In genomic region chr1:229148041-229148671, GRCh38 we compare ENCODE assay signal across 1 cellular context.
TF ChIP-seq lines count a peak whose summit lies in the region.

No MANE protein-coding gene starts in this region.

TF ChIP-seq in K562, 482 proteins besides CTCF, POLR2A, EP300 and RAD21 (continued from another document and continues in another):
- TF ChIP-seq CREB5 (CRISPR knock-in tag; IDR thresholded peaks at IDR 0.05) (no peak), ZNF766 (CRISPR knock-in tag; conservative IDR thresholded peaks at IDR 0.05) (peak; percentile 48; the same call in 1 of the 2 replicates), PHB (CRISPR knock-in tag; IDR thresholded peaks at IDR 0.05) (no peak), NFXL1 (CRISPR knock-in tag; IDR thresholded peaks at IDR 0.05) (no peak), SRSF7 (optimal IDR thresholded peaks at IDR 0.05; ENCODE audit: low read depth, low read length) (no peak), ATF3 (IDR thresholded peaks at IDR 0.05) (no peak), ATF3 (CRISPR knock-in tag; conservative IDR thresholded peaks at IDR 0.05) (no peak), STAT5B (CRISPR knock-in tag; IDR thresholded peaks at IDR 0.05) (no peak), ZNF696 (CRISPR knock-in tag; conservative IDR thresholded peaks at IDR 0.05) (no peak), ZNF124 (CRISPR knock-in tag; IDR thresholded peaks at IDR 0.05) (no peak), ARID1B (IDR thresholded peaks at IDR 0.05) (peak; percentile 94), CCAR2 (IDR thresholded peaks at IDR 0.05; ENCODE audit: low read depth, low read length) (no peak), MCM2 (IDR thresholded peaks at IDR 0.05; ENCODE audit: low read depth) (no peak), MED1 (CRISPR knock-in tag; IDR thresholded peaks at IDR 0.05; ENCODE audit: borderline replicate concordance) (no peak), KAT7 (CRISPR knock-in tag; IDR thresholded peaks at IDR 0.05; ENCODE audit: borderline replicate concordance) (no peak), ZMIZ1 (IDR thresholded peaks at IDR 0.05; ENCODE audit: low read depth in 2 of 2, low read length in 2 of 2) (peak in 1 of 2 experiments; percentile 72; a peak in 2 of 4 replicates), PATZ1 (CRISPR knock-in tag; IDR thresholded peaks at IDR 0.05; ENCODE audit: borderline replicate concordance) (no peak), ZNF277 (CRISPR knock-in tag; IDR thresholded peaks at IDR 0.05; ENCODE audit: borderline replicate concordance) (no peak), RNF2 (IDR thresholded peaks at IDR 0.05) (peak; percentile 79), TFE3 (CRISPR knock-in tag; IDR thresholded peaks at IDR 0.05) (no peak), TCF3 (CRISPR knock-in tag; IDR thresholded peaks at IDR 0.05) (peak; percentile 97), ZNF644 (tag; IDR thresholded peaks at IDR 0.05; ENCODE audit: low read depth) (no peak), DACH1 (IDR thresholded peaks at IDR 0.05; ENCODE audit: partially characterized antibody) (peak; percentile 66), ZNF444 (CRISPR knock-in tag; IDR thresholded peaks at IDR 0.05) (no peak), GTF3C2 (IDR thresholded peaks at IDR 0.05; ENCODE audit: borderline replicate concordance, extremely low read depth, insufficient read length) (no peak), E2F1 (CRISPR knock-in tag; IDR thresholded peaks at IDR 0.05) (no peak), BRF2 (IDR thresholded peaks at IDR 0.05; ENCODE audit: borderline replicate concordance, insufficient read depth, insufficient read length) (no peak), NR1H2 (CRISPR knock-in tag; IDR thresholded peaks at IDR 0.05) (no peak), FOXA3 (CRISPR knock-in tag; conservative IDR thresholded peaks at IDR 0.05 in 1 of 2, IDR thresholded peaks at IDR 0.05 in 1 of 2) (peak; percentile 92 to 99), DDX20 (tag; IDR thresholded peaks at IDR 0.05; ENCODE audit: low read depth) (no peak), KLF10 (CRISPR knock-in tag; IDR thresholded peaks at IDR 0.05) (no peak), NCOA6 (IDR thresholded peaks at IDR 0.05) (no peak), BRCA1 (IDR thresholded peaks at IDR 0.05) (no peak), BRCA1 (CRISPR knock-in tag; IDR thresholded peaks at IDR 0.05) (no peak), THRB (CRISPR knock-in tag; conservative IDR thresholded peaks at IDR 0.05) (no peak), SRSF3 (IDR thresholded peaks at IDR 0.05; ENCODE audit: insufficient read depth, low read length) (no peak), E2F5 (CRISPR knock-in tag; IDR thresholded peaks at IDR 0.05) (no peak), SMAD3 (CRISPR knock-in tag; conservative IDR thresholded peaks at IDR 0.05) (no peak), ZHX1 (conservative IDR thresholded peaks at IDR 0.05; ENCODE audit: low read length) (no peak)
